23 cellular contexts compared by ENCODE assay signal in genomic region chr16:71777329-71777728, GRCh38. TPM values are rescaled to one million over a fixed set of nuclear protein-coding genes. Genes with fewer than 3 reads are reported as not detected.
DNase-seq lines count a peak whose midpoint lies in the region; ATAC-seq and TF ChIP-seq lines count a peak whose summit lies in the region.
"Had no signal": no experiment of that assay in that cellular context is flagged by ENCODE, and none has a peak within 500 bp of the region (broad histone marks: within the 10 kb centered on the region; RNA-seq: fewer than 3 reads in every experiment).

No MANE protein-coding gene starts in this region.

- H3K4me3 Mint-ChIP-seq in stimulated activated naive CD8-positive, alpha-beta T cell treated with anti-CD3 and anti-CD28 coated beads, Interleukin-15, Interleukin-2, amounts not matched to agents 100 ng/mL and 50 ng/mL, for 24 hours, result no peak overlapping the region
- H3K4me3 Mint-ChIP-seq in activated T-helper 2 cell treated with anti-CD3 and anti-CD28 coated beads, Interferon-gamma antibody, Interleukin-2, Interleukin-4, amounts not matched to agents 10 μg/mL and 5 μg/mL and 100 μg/mL, durations not matched to agents 14 hours and 24 hours and 36 hours (ENCODE audit: low read depth), result no peak overlapping the region
- no peak overlapping the region for H3K4me3 Mint-ChIP-seq in osteocyte (ENCODE audit: unreplicated experiment)
- H3K4me3 Mint-ChIP-seq: brain; CD8-positive, alpha-beta T cell; HFFc6 had no signal

- peak overlapping the region; percentile 31 for H3K27ac Mint-ChIP-seq in stimulated activated naive CD8-positive, alpha-beta T cell treated with anti-CD3 and anti-CD28 coated beads, Interleukin-15, Interleukin-2, amounts not matched to agents 100 ng/mL and 50 ng/mL, for 24 hours
- H3K27ac Mint-ChIP-seq in activated T-helper 2 cell treated with anti-CD3 and anti-CD28 coated beads, Interferon-gamma antibody, Interleukin-2, Interleukin-4, amounts not matched to agents 10 μg/mL and 5 μg/mL and 100 μg/mL, durations not matched to agents 14 hours and 24 hours and 36 hours, result peak overlapping the region; percentile 22
- peak overlapping the region; percentile 34 for H3K27ac Mint-ChIP-seq in osteocyte (ENCODE audit: unreplicated experiment)
- H3K27ac Mint-ChIP-seq: brain; CD8-positive, alpha-beta T cell; HFFc6 had no signal

- DNase-seq in stimulated activated naive CD8-positive, alpha-beta T cell treated with anti-CD3 and anti-CD28 coated beads, Interleukin-15, Interleukin-2, amounts not matched to agents 100 U/mL and 50 U/mL, for 24 hours, result no peak
- DNase-seq in activated T-helper 2 cell treated with anti-CD3 and anti-CD28 coated beads, Interferon-gamma antibody, Interleukin-2, Interleukin-4, amounts not matched to agents 10 μg/mL and 5 μg/mL and 100 μg/mL, durations not matched to agents 14 hours and 24 hours and 36 hours (ENCODE audit: low spot score), result no peak
- DNase-seq in osteocyte (ENCODE audit: extremely low spot score, unreplicated experiment) (no peak), MG63 (no peak), DMS153 (lab: John Stamatoyannopoulos, UW) (no peak)
- DNase-seq: adrenal gland; CD8-positive, alpha-beta T cell; erythroblast; foreskin fibroblast; GDM1; HFFc6; mesendoderm; NCI-H1436; NCI-H2107; NCI-H510A; occipital lobe; PC-3; retina had no signal

- peaks cover 21% of the 10 kb centered on the region for H3K4me1 Mint-ChIP-seq in stimulated activated naive CD8-positive, alpha-beta T cell treated with anti-CD3 and anti-CD28 coated beads, Interleukin-15, Interleukin-2, amounts not matched to agents 100 ng/mL and 50 ng/mL, for 24 hours (ENCODE audit: low read depth)
- H3K4me1 Mint-ChIP-seq in activated T-helper 2 cell treated with anti-CD3 and anti-CD28 coated beads, Interferon-gamma antibody, Interleukin-2, Interleukin-4, amounts not matched to agents 10 μg/mL and 5 μg/mL and 100 μg/mL, durations not matched to agents 14 hours and 24 hours and 36 hours (ENCODE audit: low read depth), result peaks cover 20% of the 10 kb centered on the region
- peaks cover 1% of the 10 kb centered on the region for H3K4me1 Mint-ChIP-seq in osteocyte (ENCODE audit: unreplicated experiment)

- H3K9me3 ChIP-seq in MG63, result no peaks in the 10 kb centered on the region
- H3K9me3 ChIP-seq: adrenal gland had no signal

- no peaks in the 10 kb centered on the region for H3K27me3 ChIP-seq in MG63
- H3K27me3 ChIP-seq: adrenal gland had no signal

- no peaks in the 10 kb centered on the region for H3K27me3 Mint-ChIP-seq in stimulated activated naive CD8-positive, alpha-beta T cell treated with anti-CD3 and anti-CD28 coated beads, Interleukin-15, Interleukin-2, amounts not matched to agents 100 ng/mL and 50 ng/mL, for 24 hours
- H3K27me3 Mint-ChIP-seq in activated T-helper 2 cell treated with anti-CD3 and anti-CD28 coated beads, Interferon-gamma antibody, Interleukin-2, Interleukin-4, amounts not matched to agents 10 μg/mL and 5 μg/mL and 100 μg/mL, durations not matched to agents 14 hours and 24 hours and 36 hours (ENCODE audit: low read depth), result no peaks in the 10 kb centered on the region
- H3K27me3 Mint-ChIP-seq in osteocyte (ENCODE audit: unreplicated experiment), result no peaks in the 10 kb centered on the region
- H3K27me3 Mint-ChIP-seq: brain had no signal

- H3K4me3 ChIP-seq in MG63, result no peak overlapping the region
- H3K4me3 ChIP-seq: adrenal gland had no signal

- no peaks in the 10 kb centered on the region for H3K9me3 Mint-ChIP-seq in stimulated activated naive CD8-positive, alpha-beta T cell treated with anti-CD3 and anti-CD28 coated beads, Interleukin-15, Interleukin-2, amounts not matched to agents 100 ng/mL and 50 ng/mL, for 24 hours
- H3K9me3 Mint-ChIP-seq in activated T-helper 2 cell treated with anti-CD3 and anti-CD28 coated beads, Interferon-gamma antibody, Interleukin-2, Interleukin-4, amounts not matched to agents 10 μg/mL and 5 μg/mL and 100 μg/mL, durations not matched to agents 14 hours and 24 hours and 36 hours, result no peaks in the 10 kb centered on the region
- no peaks in the 10 kb centered on the region for H3K9me3 Mint-ChIP-seq in osteocyte (ENCODE audit: unreplicated experiment)
- H3K9me3 Mint-ChIP-seq: brain; CD8-positive, alpha-beta T cell; HFFc6 had no signal

- intact Hi-C loops in activated T-helper 2 cell treated with anti-CD3 and anti-CD28 coated beads, Interferon-gamma antibody, Interleukin-2, Interleukin-4, amounts not matched to agents 10 μg/mL and 5 μg/mL and 100 μg/mL, durations not matched to agents 14 hours and 24 hours and 36 hours (cut with micrococcal nuclease), result no loop called here

- peaks cover 14% of the 10 kb centered on the region for H3K36me3 ChIP-seq in MG63

- no peak for ATAC-seq in stimulated activated naive CD8-positive, alpha-beta T cell treated with anti-CD3 and anti-CD28 coated beads, Interleukin-15, Interleukin-2, amounts not matched to agents 100 U/mL and 50 U/mL, for 24 hours
- ATAC-seq in HG03097 (IDR thresholded peaks at IDR 0.05; ENCODE audit: low FRiP score, unreplicated experiment), result no peak
- ATAC-seq: CD8-positive, alpha-beta T cell; left lobe of liver; PC-3; Right ventricle myocardium inferior had no signal

- TF ChIP-seq CTCF in osteocyte (IDR thresholded peaks at IDR 0.05), result no peak

- H3K36me3 Mint-ChIP-seq in stimulated activated naive CD8-positive, alpha-beta T cell treated with anti-CD3 and anti-CD28 coated beads, Interleukin-15, Interleukin-2, amounts not matched to agents 100 ng/mL and 50 ng/mL, for 24 hours (ENCODE audit: low read depth), result peaks cover 47% of the 10 kb centered on the region
- H3K36me3 Mint-ChIP-seq in activated T-helper 2 cell treated with anti-CD3 and anti-CD28 coated beads, Interferon-gamma antibody, Interleukin-2, Interleukin-4, amounts not matched to agents 10 μg/mL and 5 μg/mL and 100 μg/mL, durations not matched to agents 14 hours and 24 hours and 36 hours (ENCODE audit: low read depth), result peaks cover 38% of the 10 kb centered on the region
- peaks cover 21% of the 10 kb centered on the region for H3K36me3 Mint-ChIP-seq in osteocyte (ENCODE audit: unreplicated experiment)

RNA-seq across cellular contexts. Expression of gene AP1G1, which starts 31.3 kb away (rescaled TPM):
- 90.6 and 91.6 TPM in 2 replicates for total RNA-seq in activated T-helper 2 cell treated with anti-CD3 and anti-CD28 coated beads, Interferon-gamma antibody, Interleukin-2, Interleukin-4, amounts not matched to agents 10 μg/mL and 5 μg/mL and 100 μg/mL, durations not matched to agents 14 hours and 24 hours and 36 hours
- 72.7 and 73.0 TPM in 2 replicates for total RNA-seq in osteocyte
- total RNA-seq in MG63 (2014; rRNA removed; shearing (Covaris generic); ENCODE audit: low replicate concordance), result 15.3 and 20.9 TPM in 2 replicates

RNA-seq across cellular contexts. Expression of gene PHLPP2, which starts 52.8 kb away (rescaled TPM):
- 15.8 and 16.1 TPM in 2 replicates for total RNA-seq in activated T-helper 2 cell treated with anti-CD3 and anti-CD28 coated beads, Interferon-gamma antibody, Interleukin-2, Interleukin-4, amounts not matched to agents 10 μg/mL and 5 μg/mL and 100 μg/mL, durations not matched to agents 14 hours and 24 hours and 36 hours
- total RNA-seq in osteocyte, result 12.9 and 13.0 TPM in 2 replicates
- total RNA-seq in MG63 (2014; rRNA removed; shearing (Covaris generic); ENCODE audit: low replicate concordance), result 3.3 and 4.9 TPM in 2 replicates
